In genomic region chr17:78372811-78373210, GRCh38 we compare ENCODE assay signal across 27 cellular contexts. TPM values are rescaled to one million over a fixed set of nuclear protein-coding genes. Genes with fewer than 3 reads are reported as not detected.
DNase-seq lines count a peak whose midpoint lies in the region; ATAC-seq and TF ChIP-seq lines count a peak whose summit lies in the region.
"Had no signal": no experiment of that assay in that cellular context is flagged by ENCODE, and none has a peak within 500 bp of the region (broad histone marks: within the 10 kb centered on the region; RNA-seq: fewer than 3 reads in every experiment).

No MANE protein-coding gene starts in this region.

- no peaks in the 10 kb centered on the region; the same call in 1 of the 2 replicates for H3K27me3 Mint-ChIP-seq in H9 (ENCODE audit: low read depth)
- no peaks in the 10 kb centered on the region for H3K27me3 Mint-ChIP-seq in stimulated activated memory B cell treated with anti-CD40 and anti-IgM and Interleukin-4, amounts not matched to agents 10 μg/mL and 1 μg/mL and 100 μg/mL, for 72 hours
- H3K27me3 Mint-ChIP-seq: activated B cell treated with CpG ODN at 0.5 μM for 24 hours; activated naive CD8-positive, alpha-beta T cell; activated T-helper 17 cell treated with anti-CD3 and anti-CD28 coated beads, Interleukin-2, amount 50 U/mL, for 72 hours had no signal

- H3K9me3 ChIP-seq in H9 (ENCODE audit: control insufficient read depth, low read depth, low read length) (no peaks in the 10 kb centered on the region), prostate gland (no peaks in the 10 kb centered on the region)
- H3K9me3 ChIP-seq: left lung, mucosa of descending colon, testis had no signal

- no peak overlapping the region for H2AFZ ChIP-seq in H9 (ENCODE audit: low read length)
- H2AFZ ChIP-seq: PC-9 had no signal

- TF ChIP-seq CTCF in H9 (conservative IDR thresholded peaks at IDR 0.05) (no peak), prostate gland (IDR thresholded peaks at IDR 0.05) (no peak)

- H4K91ac ChIP-seq in H9 (ENCODE audit: insufficient read length, low read depth, low read length), result no peak overlapping the region

- no peaks in the 10 kb centered on the region for H3K79me2 ChIP-seq in H9 (ENCODE audit: insufficient read depth, low read length)
- H3K79me2 ChIP-seq in mesendoderm (ENCODE audit: control insufficient read depth, insufficient read depth, low read length), result no peaks in the 10 kb centered on the region

- no peak overlapping the region for H2BK15ac ChIP-seq in H9 (ENCODE audit: low read depth, low read length)
- no peak overlapping the region for H2BK15ac ChIP-seq in mesendoderm (replicated peaks; ENCODE audit: low read depth)

- no peak overlapping the region for H3K56ac ChIP-seq in H9 (ENCODE audit: insufficient read length, low read depth, low read length)
- peak overlapping the region; percentile 53 for H3K56ac ChIP-seq in mesendoderm (ENCODE audit: low read length)

- H2AK5ac ChIP-seq in H9 (ENCODE audit: insufficient read length, low read length), result no peak overlapping the region
- H2AK5ac ChIP-seq in mesendoderm (ENCODE audit: low read length), result no peak overlapping the region

- H3K14ac ChIP-seq in H9 (ENCODE audit: insufficient read depth, low read length), result 0 out of 2 replicates have a peak overlapping the region, but pooled peaks have one; percentile 6

- intact Hi-C loops in prostate gland (cut with DNase I), result no loop called here

- WGBS in H9 (ENCODE audit: extremely low coverage, insufficient read length, low lambda C conversion rate), result no CpG with 5 or more reads among the region's 5 CpGs
- WGBS in mesendoderm (ENCODE audit: extremely low coverage, insufficient coverage, low lambda C conversion rate), result no CpG with 5 or more reads among the region's 5 CpGs
- 69% methylated on average over 5 of the region's 5 CpGs for WGBS in prostate gland

- H3K27me3 ChIP-seq in H9 (ENCODE audit: insufficient read depth, low read length) (no peaks in the 10 kb centered on the region), mesendoderm (ENCODE audit: insufficient read depth, low read length, poor library complexity) (no peaks in the 10 kb centered on the region), prostate gland (replicated peaks; ENCODE audit: insufficient read depth) (no peaks in the 10 kb centered on the region)
- H3K27me3 ChIP-seq: left lung, testis had no signal

- TF ChIP-seq POLR2A in prostate gland (IDR thresholded peaks at IDR 0.05), result no peak

- peak overlapping the region; percentile 37 to 93 (median 59) for H3K27ac Mint-ChIP-seq in H9
- peak overlapping the region; percentile 13 for H3K27ac Mint-ChIP-seq in stimulated activated memory B cell treated with anti-CD40 and anti-IgM and Interleukin-4, amounts not matched to agents 10 μg/mL and 1 μg/mL and 100 μg/mL, for 72 hours
- H3K27ac Mint-ChIP-seq: activated B cell treated with CpG ODN at 0.5 μM for 24 hours; activated naive CD8-positive, alpha-beta T cell; activated T-helper 17 cell treated with anti-CD3 and anti-CD28 coated beads, Interleukin-2, amount 50 U/mL, for 72 hours had no signal

- DNase-seq in H9 (no peak), dermis blood vessel endothelial cell (peak; percentile 32), mesendoderm (no peak), prostate gland (ENCODE audit: low spot score) (no peak), DMS153 treated with DMSO at 0.1 percent for 48 hours (lab: John Stamatoyannopoulos, UW; ENCODE audit: unreplicated experiment) (no peak), NK-92 (lab: John Stamatoyannopoulos, UW; ENCODE audit: unreplicated experiment) (no peak)
- DNase-seq: activated B cell treated with CpG ODN at 0.5 μM for 24 hours; activated CD4-positive, alpha-beta T cell treated with anti-CD3 and anti-CD28 coated beads, Interleukin-2, amount 50 U/mL, for 4 hours; effector CD4-positive, alpha-beta T cell; foreskin melanocyte; left lung; mucosa of descending colon; NCI-H1105; NCI-H2029; NCI-H345; NK-92 treated with Interleukin-12 subunit alpha and Interleukin-12 subunit beta, amount 100 ng/mL, for 24 hours; PC-9; retina; SHP77; T-helper 9 cell; testis had no signal

- H4K8ac ChIP-seq in H9 (replicated peaks; ENCODE audit: insufficient read length, low read depth, low read length), result no peak overlapping the region
- H4K8ac ChIP-seq in mesendoderm (ENCODE audit: low read depth, low read length), result no peak overlapping the region

- ATAC-seq in stimulated activated memory B cell treated with anti-CD40 and anti-IgM and Interleukin-4, amounts not matched to agents 10 μg/mL and 1 μg/mL and 100 μg/mL, for 72 hours, result no peak
- no peak for ATAC-seq in GM21529 (IDR thresholded peaks at IDR 0.05; ENCODE audit: unreplicated experiment)
- ATAC-seq: activated T-helper 17 cell treated with anti-CD3 and anti-CD28 coated beads, Interleukin-2, amount 50 U/mL, for 72 hours; left lung; mucosa of descending colon had no signal

- H3K9ac ChIP-seq in H9 (ENCODE audit: extremely low read depth, insufficient read length, low read length) (no peak overlapping the region), mesendoderm (ENCODE audit: low read length) (no peak overlapping the region)

- peaks cover 6% of the 10 kb centered on the region; the same call in 1 of the 2 replicates for H3K4me1 ChIP-seq in H9 (ENCODE audit: insufficient read depth, low read length)
- peaks cover 14% of the 10 kb centered on the region for H3K4me1 ChIP-seq in mesendoderm (ENCODE audit: control insufficient read depth, low read depth, low read length)
- H3K4me1 ChIP-seq in prostate gland (replicated peaks), result peaks cover 1% of the 10 kb centered on the region
- H3K4me1 ChIP-seq: testis had no signal

- H3K23ac ChIP-seq in H9 (ENCODE audit: insufficient read length, low read depth, low read length) (no peak overlapping the region), mesendoderm (ENCODE audit: low read length) (no peak overlapping the region)

- H3K4ac ChIP-seq in H9 (ENCODE audit: low read depth, low read length) (no peak overlapping the region), mesendoderm (ENCODE audit: low read depth, low read length) (no peak overlapping the region)

- H3K79me1 ChIP-seq in H9 (ENCODE audit: insufficient read depth, low read depth, low read length, poor library complexity, severe bottlenecking), result no peaks in the 10 kb centered on the region
- H3K79me1 ChIP-seq in mesendoderm (ENCODE audit: low read length), result no peaks in the 10 kb centered on the region

- H2BK20ac ChIP-seq in H9 (ENCODE audit: low read depth, low read length, poor library complexity, severe bottlenecking), result no peak overlapping the region

- no peaks in the 10 kb centered on the region for H3K36me3 Mint-ChIP-seq in H9 (ENCODE audit: insufficient read depth in 1 of 3, low read depth in 3 of 3)
- no peaks in the 10 kb centered on the region for H3K36me3 Mint-ChIP-seq in stimulated activated memory B cell treated with anti-CD40 and anti-IgM and Interleukin-4, amounts not matched to agents 10 μg/mL and 1 μg/mL and 100 μg/mL, for 72 hours
- H3K36me3 Mint-ChIP-seq: activated naive CD8-positive, alpha-beta T cell had no signal

- no peaks in the 10 kb centered on the region; a peak in 1 of 5 replicates for H3K9me3 Mint-ChIP-seq in H9
- H3K9me3 Mint-ChIP-seq in stimulated activated memory B cell treated with anti-CD40 and anti-IgM and Interleukin-4, amounts not matched to agents 10 μg/mL and 1 μg/mL and 100 μg/mL, for 72 hours, result no peaks in the 10 kb centered on the region
- H3K9me3 Mint-ChIP-seq: activated B cell treated with CpG ODN at 0.5 μM for 24 hours; activated T-helper 17 cell treated with anti-CD3 and anti-CD28 coated beads, Interleukin-2, amount 50 U/mL, for 72 hours; CD14-positive monocyte had no signal

- H2BK5ac ChIP-seq in H9 (ENCODE audit: insufficient read length, low read length), result no peak overlapping the region
- no peak overlapping the region for H2BK5ac ChIP-seq in mesendoderm (ENCODE audit: low read length)

- H2BK12ac ChIP-seq in H9 (ENCODE audit: insufficient read length, low read depth, low read length), result no peak overlapping the region

- H2BK120ac ChIP-seq in H9 (ENCODE audit: low read depth, low read length, poor library complexity, severe bottlenecking) (no peak overlapping the region), mesendoderm (ENCODE audit: low read depth, low read length) (no peak overlapping the region)

- H3K23me2 ChIP-seq in H9 (ENCODE audit: insufficient read length, low read depth, low read length, poor library complexity, severe bottlenecking), result no peaks in the 10 kb centered on the region

- H3K4me3 ChIP-seq in mesendoderm (ENCODE audit: low read length) (no peak overlapping the region), prostate gland (no peak overlapping the region)
- H3K4me3 ChIP-seq: left lung, mucosa of descending colon, PC-9, testis had no signal

- H4K5ac ChIP-seq in H9 (ENCODE audit: insufficient read length, low read depth, low read length) (no peak overlapping the region), mesendoderm (ENCODE audit: low read length) (no peak overlapping the region)

- H3K4me2 ChIP-seq in H9 (ENCODE audit: insufficient read depth, insufficient read length, low read length), result no peak overlapping the region
- no peak overlapping the region for H3K4me2 ChIP-seq in mesendoderm (ENCODE audit: low read length)
- H3K4me2 ChIP-seq: PC-9 had no signal

- no peak overlapping the region for H3K4me3 Mint-ChIP-seq in H9
- H3K4me3 Mint-ChIP-seq in stimulated activated memory B cell treated with anti-CD40 and anti-IgM and Interleukin-4, amounts not matched to agents 10 μg/mL and 1 μg/mL and 100 μg/mL, for 72 hours, result no peak overlapping the region
- H3K4me3 Mint-ChIP-seq: activated B cell treated with CpG ODN at 0.5 μM for 24 hours; activated naive CD8-positive, alpha-beta T cell; activated T-helper 17 cell treated with anti-CD3 and anti-CD28 coated beads, Interleukin-2, amount 50 U/mL, for 72 hours; CD14-positive monocyte had no signal

- H3K27ac ChIP-seq in H9 (ENCODE audit: insufficient read length, low read depth, low read length) (no peak overlapping the region), mesendoderm (ENCODE audit: low read depth, low read length) (peak overlapping the region; percentile 22), prostate gland (no peak overlapping the region)
- H3K27ac ChIP-seq: HL-60, left lung, PC-9, testis had no signal

- no peak overlapping the region for H3T11ph ChIP-seq in H9 (ENCODE audit: low read length)

- no peaks in the 10 kb centered on the region for H3K36me3 ChIP-seq in mesendoderm (ENCODE audit: control insufficient read depth, insufficient read depth, low read length)
- H3K36me3 ChIP-seq in prostate gland, result no peaks in the 10 kb centered on the region
- H3K36me3 ChIP-seq: left lung had no signal

- no peak overlapping the region for H3K18ac ChIP-seq in H9 (ENCODE audit: insufficient read length, low read depth, low read length)
- H3K18ac ChIP-seq in mesendoderm (ENCODE audit: low read length), result no peak overlapping the region

- H3K4me1 Mint-ChIP-seq in H9, result peaks cover 65 to 67% of the 10 kb centered on the region in 2 experiments
- H3K4me1 Mint-ChIP-seq in stimulated activated memory B cell treated with anti-CD40 and anti-IgM and Interleukin-4, amounts not matched to agents 10 μg/mL and 1 μg/mL and 100 μg/mL, for 72 hours, result peaks cover 6% of the 10 kb centered on the region

- H4K20me1 ChIP-seq in H9 (ENCODE audit: control insufficient read depth, insufficient read depth, insufficient read length), result no peaks in the 10 kb centered on the region

RNA-seq across cellular contexts. Expression of gene PGS1, which starts 5.6 kb away (rescaled TPM):
- total RNA-seq in H9 (2021) (41.8 and 45.7 TPM in 2 replicates), dermis blood vessel endothelial cell (38.1 and 66.9 TPM in 2 replicates), prostate gland (10 to 100 TPM; 29.2 to 57.4 TPM)
- 24.0 TPM for polyA plus RNA-seq in mesendoderm (2013, experiment 1 of 2)
- polyA plus RNA-seq in mesendoderm (2013, experiment 2 of 2), result 23.5 TPM

RNA-seq across cellular contexts. Expression of gene SOCS3, which starts 12.9 kb away (rescaled TPM):
- total RNA-seq in H9 (2021), result 9.5 and 9.6 TPM in 2 replicates
- 46.4 and 130 TPM in 2 replicates for total RNA-seq in dermis blood vessel endothelial cell
- polyA plus RNA-seq in mesendoderm (2013, experiment 1 of 2), result 11.2 TPM
- 11.0 TPM for polyA plus RNA-seq in mesendoderm (2013, experiment 2 of 2)
- 10 to 100 TPM; 10.6 to 59.6 TPM for total RNA-seq in prostate gland
